In genomic region chr15:52228928-52229327, GRCh38 we compare ENCODE assay signal across 1 cellular context.
TF ChIP-seq lines count a peak whose summit lies in the region.

No MANE protein-coding gene starts in this region.

TF ChIP-seq in HCT116, 20 proteins besides CTCF, POLR2A, EP300 and RAD21 (continued from another document):
- TF ChIP-seq, protein P1, sequence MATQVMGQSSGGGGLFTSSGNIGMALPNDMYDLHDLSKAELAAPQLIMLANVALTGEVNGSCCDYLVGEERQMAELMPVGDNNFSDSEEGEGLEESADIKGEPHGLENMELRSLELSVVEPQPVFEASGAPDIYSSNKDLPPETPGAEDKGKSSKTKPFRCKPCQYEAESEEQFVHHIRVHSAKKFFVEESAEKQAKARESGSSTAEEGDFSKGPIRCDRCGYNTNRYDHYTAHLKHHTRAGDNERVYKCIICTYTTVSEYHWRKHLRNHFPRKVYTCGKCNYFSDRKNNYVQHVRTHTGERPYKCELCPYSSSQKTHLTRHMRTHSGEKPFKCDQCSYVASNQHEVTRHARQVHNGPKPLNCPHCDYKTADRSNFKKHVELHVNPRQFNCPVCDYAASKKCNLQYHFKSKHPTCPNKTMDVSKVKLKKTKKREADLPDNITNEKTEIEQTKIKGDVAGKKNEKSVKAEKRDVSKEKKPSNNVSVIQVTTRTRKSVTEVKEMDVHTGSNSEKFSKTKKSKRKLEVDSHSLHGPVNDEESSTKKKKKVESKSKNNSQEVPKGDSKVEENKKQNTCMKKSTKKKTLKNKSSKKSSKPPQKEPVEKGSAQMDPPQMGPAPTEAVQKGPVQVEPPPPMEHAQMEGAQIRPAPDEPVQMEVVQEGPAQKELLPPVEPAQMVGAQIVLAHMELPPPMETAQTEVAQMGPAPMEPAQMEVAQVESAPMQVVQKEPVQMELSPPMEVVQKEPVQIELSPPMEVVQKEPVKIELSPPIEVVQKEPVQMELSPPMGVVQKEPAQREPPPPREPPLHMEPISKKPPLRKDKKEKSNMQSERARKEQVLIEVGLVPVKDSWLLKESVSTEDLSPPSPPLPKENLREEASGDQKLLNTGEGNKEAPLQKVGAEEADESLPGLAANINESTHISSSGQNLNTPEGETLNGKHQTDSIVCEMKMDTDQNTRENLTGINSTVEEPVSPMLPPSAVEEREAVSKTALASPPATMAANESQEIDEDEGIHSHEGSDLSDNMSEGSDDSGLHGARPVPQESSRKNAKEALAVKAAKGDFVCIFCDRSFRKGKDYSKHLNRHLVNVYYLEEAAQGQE (IDR thresholded peaks at IDR 0.05; ENCODE audit: low read depth) = no peak
- TF ChIP-seq, protein P2, sequence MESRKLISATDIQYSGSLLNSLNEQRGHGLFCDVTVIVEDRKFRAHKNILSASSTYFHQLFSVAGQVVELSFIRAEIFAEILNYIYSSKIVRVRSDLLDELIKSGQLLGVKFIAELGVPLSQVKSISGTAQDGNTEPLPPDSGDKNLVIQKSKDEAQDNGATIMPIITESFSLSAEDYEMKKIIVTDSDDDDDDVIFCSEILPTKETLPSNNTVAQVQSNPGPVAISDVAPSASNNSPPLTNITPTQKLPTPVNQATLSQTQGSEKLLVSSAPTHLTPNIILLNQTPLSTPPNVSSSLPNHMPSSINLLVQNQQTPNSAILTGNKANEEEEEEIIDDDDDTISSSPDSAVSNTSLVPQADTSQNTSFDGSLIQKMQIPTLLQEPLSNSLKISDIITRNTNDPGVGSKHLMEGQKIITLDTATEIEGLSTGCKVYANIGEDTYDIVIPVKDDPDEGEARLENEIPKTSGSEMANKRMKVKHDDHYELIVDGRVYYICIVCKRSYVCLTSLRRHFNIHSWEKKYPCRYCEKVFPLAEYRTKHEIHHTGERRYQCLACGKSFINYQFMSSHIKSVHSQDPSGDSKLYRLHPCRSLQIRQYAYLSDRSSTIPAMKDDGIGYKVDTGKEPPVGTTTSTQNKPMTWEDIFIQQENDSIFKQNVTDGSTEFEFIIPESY (IDR thresholded peaks at IDR 0.05; ENCODE audit: extremely low read depth, insufficient replicate concordance, low read length) = no peak
- no peak for TF ChIP-seq CBX3 (IDR thresholded peaks at IDR 0.05; ENCODE audit: low read depth)
